ENCODE assay signal across 8 cellular contexts in the genomic region with DNA sequence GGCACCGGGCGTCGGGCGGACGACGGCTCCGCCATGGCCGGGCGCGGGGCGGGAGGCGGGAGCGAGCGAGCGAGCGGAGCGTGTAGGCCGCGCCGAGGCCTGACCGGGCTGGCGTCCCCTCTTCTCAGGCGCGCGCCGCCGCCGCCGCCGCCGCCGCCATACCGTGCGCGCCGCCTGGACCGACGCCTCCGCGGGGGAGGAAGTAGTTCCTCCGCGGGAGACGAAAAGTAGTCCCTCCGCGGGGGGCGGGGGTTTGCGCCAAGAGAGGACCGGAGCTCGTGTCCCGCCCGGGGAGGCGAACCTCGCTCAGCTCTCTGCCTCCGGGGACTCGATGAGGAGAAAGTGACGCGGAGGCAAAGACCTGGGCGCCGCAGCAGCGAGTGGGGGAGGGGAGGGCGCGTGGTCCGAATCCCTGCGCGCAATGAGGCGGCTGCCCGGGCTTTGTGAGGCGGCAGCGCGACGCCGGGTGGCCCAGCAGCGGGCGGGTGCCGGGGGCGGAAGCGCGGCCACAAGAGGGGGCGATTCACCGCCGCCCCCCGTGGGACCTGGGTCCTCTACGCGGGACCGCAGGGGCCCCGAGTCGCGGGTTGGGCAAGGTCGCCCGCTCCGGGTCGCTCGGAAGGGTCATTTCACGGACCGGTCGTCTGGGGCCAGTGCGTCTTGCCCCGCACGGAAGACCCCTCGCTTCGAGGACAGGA. TPM values are rescaled to one million over a fixed set of nuclear protein-coding genes. Genes with fewer than 3 reads are reported as not detected.
DNase-seq lines count a peak whose midpoint lies in the region; ATAC-seq, FAIRE-seq and TF ChIP-seq lines count a peak whose summit lies in the region.

A gene (minus strand): TSS at position 176 of the 698 bp plus-strand sequence. CDS start 141 bp downstream, at position 35.

- H3K9ac ChIP-seq in NT2/D1 (ENCODE audit: insufficient read length, low read depth) (peak within 1 kb of the TSS; percentile 92), endothelial cell of umbilical vein (replicated peaks; ENCODE audit: extremely low read depth, insufficient read depth, low read length) (peak within 1 kb of the TSS; percentile 91)

- TF ChIP-seq CTCF in CD4-positive, alpha-beta T cell (IDR thresholded peaks at IDR 0.05): peak; percentile 33
- TF ChIP-seq CTCF in HL-60 (IDR thresholded peaks at IDR 0.05; ENCODE audit: insufficient read depth, low read length): no peak
- TF ChIP-seq CTCF in endothelial cell of umbilical vein (IDR thresholded peaks at IDR 0.05; ENCODE audit: extremely low read depth in 1 of 2, insufficient read depth in 1 of 2, low read depth in 1 of 2, low read length in 2 of 2): peak in 1 of 2 donors; percentile 11

- no peaks in the 10 kb centered on the region for H3K9me3 Mint-ChIP-seq in CD4-positive, alpha-beta T cell

- no TSS peak for BruUV-seq in endothelial cell of umbilical vein (replicated peaks; lab: Mats Ljungman, UMichigan)

- H3K4me3 ChIP-seq in HL-60 (replicated peaks; ENCODE audit: insufficient read depth, low read length) (peak within 1 kb of the TSS; percentile 66), NT2/D1 (ENCODE audit: insufficient read length, low read depth) (peak within 1 kb of the TSS; percentile 66), endothelial cell of umbilical vein (replicated peaks in 1 of 3; ENCODE audit: insufficient read depth in 1 of 3, low read depth in 1 of 3, low read length in 3 of 3) (peak within 1 kb of the TSS; percentile 52 to 57 (median 54))

- H3K36me3 ChIP-seq in NT2/D1 (ENCODE audit: insufficient read depth, insufficient read length, low read length) (peaks cover 42% of the 10 kb centered on the region), endothelial cell of umbilical vein (ENCODE audit: control insufficient read depth in 2 of 2, extremely low read depth in 1 of 2, insufficient read depth in 2 of 2, low read length in 2 of 2) (no peaks in the 10 kb centered on the region)

- peaks cover 50% of the 10 kb centered on the region for H3K4me1 Mint-ChIP-seq in CD4-positive, alpha-beta T cell (ENCODE audit: low read depth)

- TF ChIP-seq POLR2A in endothelial cell of umbilical vein (IDR thresholded peaks at IDR 0.05; ENCODE audit: low read depth, low read length): no peak

- H3K36me3 Mint-ChIP-seq in CD4-positive, alpha-beta T cell (ENCODE audit: low read depth): peaks cover 43% of the 10 kb centered on the region

- H3K9me1 ChIP-seq in endothelial cell of umbilical vein (replicated peaks; ENCODE audit: control insufficient read depth, extremely low read depth, insufficient read depth, low read length): no peaks in the 10 kb centered on the region

- peak; percentile 68 to 80 (median 72) for DNase-seq in CD4-positive, alpha-beta T cell
- DNase-seq in HL-60 (ENCODE audit: low read depth in 1 of 2, low spot score in 1 of 2) (peak; percentile 77 to 87), NT2/D1 (ENCODE audit: low read depth, low spot score) (peak; percentile 85), endothelial cell of umbilical vein (ENCODE audit: low read depth, low spot score) (peak; percentile 76), middle frontal gyrus (ENCODE audit: extremely low spot score, low spot score) (peak; percentile 70)
- peak; percentile 34 for DNase-seq in activated CD8-positive, alpha-beta memory T cell treated with anti-CD3 and anti-CD28 coated beads, Interleukin-2, amount 50 U/mL, for 24 hours (ENCODE audit: extremely low read depth)
- peak; percentile 65 for DNase-seq in stimulated activated CD8-positive, alpha-beta memory T cell treated with anti-CD3 and anti-CD28 coated beads, Interleukin-2, amount 100 ng/mL, for 48 hours (ENCODE audit: low read depth in 2 of 2)

- H3K27me3 Mint-ChIP-seq in CD4-positive, alpha-beta T cell: no peaks in the 10 kb centered on the region

- FAIRE-seq in endothelial cell of umbilical vein (lab: Jason Lieb, UNC): peak; percentile 48

- no peaks in the 10 kb centered on the region for H3K27me3 ChIP-seq in CD4-positive, alpha-beta T cell (ENCODE audit: control insufficient read depth, insufficient read depth, low read length)
- no peaks in the 10 kb centered on the region for H3K27me3 ChIP-seq in HL-60 (ENCODE audit: insufficient read depth, poor library complexity, severe bottlenecking)
- H3K27me3 ChIP-seq in NT2/D1 (ENCODE audit: insufficient read depth, insufficient read length): no peaks in the 10 kb centered on the region
- peaks cover 4% of the 10 kb centered on the region in 2 experiments for H3K27me3 ChIP-seq in endothelial cell of umbilical vein (ENCODE audit: control insufficient read depth in 2 of 2, insufficient read depth in 2 of 2, low read length in 2 of 2)

- dilution Hi-C loops in endothelial cell of umbilical vein (cut with MboI; ENCODE audit: extremely low pct_ligation_motif_present, low sequenced_read_pairs): no loop called here

- no peaks in the 10 kb centered on the region for H4K20me1 ChIP-seq in endothelial cell of umbilical vein (replicated peaks; ENCODE audit: control insufficient read depth, extremely low read depth, insufficient read depth, low read length)

- POLR2A ChIA-PET in CD4-positive, alpha-beta T cell (lab: Charles Lee): interaction anchor here (0.8 to 4.7 kb wide), 10 partner anchors 12 to 553 kb away, joined by 3 to 201 read pairs (median 8); a partner anchor contains a TSS
- POLR2A ChIA-PET in endothelial cell of umbilical vein (lab: Charles Lee): interaction anchor here (1.4 kb wide), 1 partner anchor 34 kb away, joined by 6 read pairs; no protein-coding TSS in a partner anchor

- intact Hi-C loops in CD4-positive, alpha-beta T cell (cut with DNase I, micrococcal nuclease): loop anchor here (1.0 to 10.0 kb wide), 8 partner anchors 36 to 1949 kb away; a partner anchor contains a TSS
- intact Hi-C loops in endothelial cell of umbilical vein (cut with micrococcal nuclease): loop anchor here (1.0 kb wide), 3 partner anchors 36 to 132 kb away; a partner anchor contains a TSS

- CTCF ChIA-PET in CD4-positive, alpha-beta T cell (lab: Charles Lee): interaction anchor here (1.0 to 1.7 kb wide), 2 partner anchors 68 to 75 kb away, joined by 3 to 4 read pairs; no protein-coding TSS in a partner anchor
- CTCF ChIA-PET in endothelial cell of umbilical vein (lab: Charles Lee): interaction anchor here (0.8 to 1.7 kb wide), 3 partner anchors 10 to 130 kb away, joined by 3 to 7 read pairs (median 6); a partner anchor contains a TSS

- H3K4me1 ChIP-seq in NT2/D1 (ENCODE audit: insufficient read depth, insufficient read length) (peaks cover 6% of the 10 kb centered on the region), endothelial cell of umbilical vein (ENCODE audit: control insufficient read depth, extremely low read depth, insufficient read depth, low read length) (peaks cover 12% of the 10 kb centered on the region)

- peak within 1 kb of the TSS; percentile 76 for H2AFZ ChIP-seq in endothelial cell of umbilical vein (ENCODE audit: low read depth, low read length)

- H3K4me3 Mint-ChIP-seq in CD4-positive, alpha-beta T cell: peak within 1 kb of the TSS; percentile 95

- peak within 1 kb of the TSS; percentile 93 for H3K27ac Mint-ChIP-seq in CD4-positive, alpha-beta T cell

- peak within 1 kb of the TSS; percentile 66 for H3K4me2 ChIP-seq in endothelial cell of umbilical vein (ENCODE audit: insufficient read depth, low read length)

- peaks cover 22% of the 10 kb centered on the region for H3K79me2 ChIP-seq in endothelial cell of umbilical vein (ENCODE audit: control insufficient read depth, insufficient read depth, low read length)

- H3K9me3 ChIP-seq in CD4-positive, alpha-beta T cell (ENCODE audit: control insufficient read depth, low read length): no peaks in the 10 kb centered on the region
- H3K9me3 ChIP-seq in NT2/D1 (ENCODE audit: insufficient read depth, low read length): no peaks in the 10 kb centered on the region
- H3K9me3 ChIP-seq in endothelial cell of umbilical vein (replicated peaks; ENCODE audit: control insufficient read depth, insufficient read depth, low read length): no peaks in the 10 kb centered on the region

- peak; percentile 27 for ATAC-seq in CD4-positive, alpha-beta T cell (ENCODE audit: poor library complexity)
- ATAC-seq in GM19395 (IDR thresholded peaks at IDR 0.05; ENCODE audit: unreplicated experiment): peak; percentile 49

- H3K27ac ChIP-seq in CD4-positive, alpha-beta T cell (ENCODE audit: low read depth, low read length): peak within 1 kb of the TSS; percentile 85
- H3K27ac ChIP-seq in HL-60 (replicated peaks) (peak within 1 kb of the TSS; percentile 96), endothelial cell of umbilical vein (ENCODE audit: insufficient read depth, low read depth, low read length) (peak within 1 kb of the TSS; percentile 88)

TF ChIP-seq in endothelial cell of umbilical vein, 7 proteins besides CTCF, POLR2A, EP300 and RAD21:
- TF ChIP-seq JUN (IDR thresholded peaks at IDR 0.05; ENCODE audit: borderline replicate concordance, insufficient read depth, insufficient read length, low read depth) (no peak), EZH2 (IDR thresholded peaks at IDR 0.05; ENCODE audit: borderline replicate concordance, low read depth, low read length, severe bottlenecking) (no peak), FOS (IDR thresholded peaks at IDR 0.05; ENCODE audit: borderline replicate concordance, insufficient read depth, low read length) (no peak), POLR2AphosphoS5 (IDR thresholded peaks at IDR 0.05; ENCODE audit: insufficient read depth, low read depth, low read length) (peak; percentile 56), MYC (IDR thresholded peaks at IDR 0.05; ENCODE audit: low read depth, low read length) (peak; percentile 42), GATA2 (IDR thresholded peaks at IDR 0.05; ENCODE audit: insufficient read depth, insufficient read length, low read depth, low read length) (no peak)
- TF ChIP-seq, protein P1, sequence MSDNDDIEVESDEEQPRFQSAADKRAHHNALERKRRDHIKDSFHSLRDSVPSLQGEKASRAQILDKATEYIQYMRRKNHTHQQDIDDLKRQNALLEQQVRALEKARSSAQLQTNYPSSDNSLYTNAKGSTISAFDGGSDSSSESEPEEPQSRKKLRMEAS (IDR thresholded peaks at IDR 0.05; ENCODE audit: insufficient read depth, insufficient read length): peak; percentile 2

RNA-seq across cellular contexts. Expression of the gene that starts here (rescaled TPM):
- total RNA-seq in CD4-positive, alpha-beta T cell: 10 to 100 TPM; 84.7 to 92.2 TPM
- 28.8 and 33.2 TPM in 2 replicates for total RNA-seq in endothelial cell of umbilical vein
- polyA plus RNA-seq in endothelial cell of umbilical vein: 4.7 and 6.1 TPM in 2 replicates
- 3.7 and 4.0 TPM in 2 replicates for polyA plus RNA-seq in endothelial cell of umbilical vein (2011; cell fraction: cytosol; rRNA removed)
- 19.7 and 23.3 TPM in 2 replicates for polyA plus RNA-seq in endothelial cell of umbilical vein (2011; cell fraction: nucleus; rRNA removed)
- 10.2 and 10.7 TPM in 2 replicates for polyA plus RNA-seq in endothelial cell of umbilical vein (2012)
- 47.1 and 51.2 TPM in 2 replicates for polyA minus RNA-seq in endothelial cell of umbilical vein
- 21.4 TPM for polyA minus RNA-seq in endothelial cell of umbilical vein (2011; cell fraction: cytosol; rRNA and poly(A)+ RNA removed)
- 82.3 and 99.3 TPM in 2 replicates for polyA minus RNA-seq in endothelial cell of umbilical vein (2011; cell fraction: nucleus; rRNA and poly(A)+ RNA removed)

Comparison
In these comparisons a context has a peak if more than half of its experiments do, and no peak if none do; other contexts are left out.
1. Peak in every context shown above with its lines: DNase-seq, ATAC-seq, H3K4me3 ChIP-seq and H3K27ac ChIP-seq.
2. DNase-seq: peak in every context shown above with its lines; median percentile 85 in NT2/D1; 82 in HL-60; 76 in endothelial cell of umbilical vein; 72 in CD4-positive, alpha-beta T cell; 70 in middle frontal gyrus; 65 in stimulated activated CD8-positive, alpha-beta memory T cell treated with anti-CD3 and anti-CD28 coated beads, Interleukin-2, amount 100 ng/mL, for 48 hours; 34 in activated CD8-positive, alpha-beta memory T cell treated with anti-CD3 and anti-CD28 coated beads, Interleukin-2, amount 50 U/mL, for 24 hours.